16 cellular contexts compared by ENCODE assay signal in genomic region chr13:23470706-23471610, GRCh38. TPM values are rescaled to one million over a fixed set of nuclear protein-coding genes. Genes with fewer than 3 reads are reported as not detected.
DNase-seq lines count a peak whose midpoint lies in the region; ATAC-seq, FAIRE-seq and TF ChIP-seq lines count a peak whose summit lies in the region.
"Had no signal": no experiment of that assay in that cellular context is flagged by ENCODE, and none has a peak within 500 bp of the region (broad histone marks: within the 10 kb centered on the region; RNA-seq: fewer than 3 reads in every experiment).

No MANE protein-coding gene starts in this region.

- peaks cover 4% of the 10 kb centered on the region for H3K9me3 Mint-ChIP-seq in mesothelial cell of epicardium
- H3K9me3 Mint-ChIP-seq: activated B cell treated with CpG ODN at 0.5 μM for 24 hours, natural killer cell had no signal

- H3K4me1 Mint-ChIP-seq in mesothelial cell of epicardium: peaks cover 56% of the 10 kb centered on the region

- H3K4me1 ChIP-seq in body of pancreas (peaks cover 13% of the 10 kb centered on the region), suprapubic skin (peaks cover 26% of the 10 kb centered on the region)

- no peak overlapping the region for H3K4me3 Mint-ChIP-seq in mesothelial cell of epicardium
- H3K4me3 Mint-ChIP-seq: activated B cell treated with CpG ODN at 0.5 μM for 24 hours, natural killer cell had no signal

- peak; percentile 59 for ATAC-seq in body of pancreas
- ATAC-seq: gastrocnemius medialis, natural killer cell had no signal

- 17 to 19% methylated on average over 7 of the region's 7 CpGs for WGBS in body of pancreas, 2 donors
- WGBS in suprapubic skin: 57% methylated on average over 7 of the region's 7 CpGs

- H3K9me3 ChIP-seq in body of pancreas: no peaks in the 10 kb centered on the region
- H3K9me3 ChIP-seq in suprapubic skin: no peaks in the 10 kb centered on the region
- H3K9me3 ChIP-seq: gastrocnemius medialis, tibial artery had no signal

- H3K27ac ChIP-seq in body of pancreas (peak overlapping the region in 2 of 4 donors; percentile 3 to 48), suprapubic skin (no peak overlapping the region)
- H3K27ac ChIP-seq: gastrocnemius medialis, tibial artery had no signal

- H3K4me3 ChIP-seq in body of pancreas (no peak overlapping the region), suprapubic skin (no peak overlapping the region)
- H3K4me3 ChIP-seq: gastrocnemius medialis, lung, tibial artery had no signal

- no peaks in the 10 kb centered on the region for H3K27me3 Mint-ChIP-seq in mesothelial cell of epicardium (ENCODE audit: low read depth)

- peak; percentile 28 for DNase-seq in Ammon's horn (ENCODE audit: low spot score)
- peak; percentile 55 for DNase-seq in M059J (ENCODE audit: low read depth)
- DNase-seq in body of pancreas: no peak
- no peak for DNase-seq in mesothelial cell of epicardium (ENCODE audit: low spot score in 2 of 2, unreplicated experiment in 2 of 2)
- no peak for DNase-seq in RKO (ENCODE audit: low spot score)
- DNase-seq in suprapubic skin (ENCODE audit: low spot score in 2 of 2): no peak
- no peak for DNase-seq in DMS79 treated with DMSO at 0.1 percent for 48 hours (lab: John Stamatoyannopoulos, UW)
- no peak for DNase-seq in GM12891 (ENCODE audit: insufficient read length, low spot score)
- DNase-seq: activated B cell treated with CpG ODN at 0.5 μM for 24 hours; activated naive CD4-positive, alpha-beta T cell; gastrocnemius medialis; H7; natural killer cell; stimulated activated CD4-positive, alpha-beta T cell treated with anti-CD3 and anti-CD28 coated beads, Interleukin-4, amount 100 ng/mL, for 24 hours; tibial artery had no signal

- H3K27me3 ChIP-seq in body of pancreas (no peaks in the 10 kb centered on the region), suprapubic skin (no peaks in the 10 kb centered on the region)
- H3K27me3 ChIP-seq: gastrocnemius medialis, tibial artery had no signal

- TF ChIP-seq EP300 in suprapubic skin (IDR thresholded peaks at IDR 0.05): no peak

- peaks cover 2% of the 10 kb centered on the region for H3K36me3 Mint-ChIP-seq in mesothelial cell of epicardium
- H3K36me3 Mint-ChIP-seq: natural killer cell had no signal

- peak overlapping the region; percentile 73 for H3K27ac Mint-ChIP-seq in mesothelial cell of epicardium
- H3K27ac Mint-ChIP-seq: activated B cell treated with CpG ODN at 0.5 μM for 24 hours, natural killer cell had no signal

- intact Hi-C loops in body of pancreas (cut with DNase I): loop anchor here (10.0 kb wide), 1 partner anchor 404 kb away; no protein-coding TSS in a partner anchor

- TF ChIP-seq POLR2A in body of pancreas (IDR thresholded peaks at IDR 0.05) (no peak), suprapubic skin (IDR thresholded peaks at IDR 0.05) (no peak), GM12891 (IDR thresholded peaks at IDR 0.05; ENCODE audit: low read depth, low read length) (no peak)

- no peaks in the 10 kb centered on the region for H3K36me3 ChIP-seq in body of pancreas (replicated peaks in 1 of 2; ENCODE audit: insufficient read depth in 1 of 2, low read depth in 2 of 2)
- no peaks in the 10 kb centered on the region for H3K36me3 ChIP-seq in suprapubic skin
- H3K36me3 ChIP-seq: gastrocnemius medialis, tibial artery had no signal

- TF ChIP-seq CTCF in body of pancreas (IDR thresholded peaks at IDR 0.05) (no peak), mesothelial cell of epicardium (IDR thresholded peaks at IDR 0.05; ENCODE audit: unreplicated experiment) (no peak), suprapubic skin (IDR thresholded peaks at IDR 0.05) (no peak)

- no peak for FAIRE-seq in GM12891 (lab: Jason Lieb, UNC)

TF ChIP-seq in GM12891, 5 proteins besides CTCF, POLR2A, EP300 and RAD21:
- no peak for TF ChIP-seq TAF1 (IDR thresholded peaks at IDR 0.05; ENCODE audit: low read depth, low read length)
- no peak for TF ChIP-seq POLR2AphosphoS5 (IDR thresholded peaks at IDR 0.05; ENCODE audit: low read depth, low read length)
- no peak for TF ChIP-seq POU2F2 (IDR thresholded peaks at IDR 0.05; ENCODE audit: low read depth, low read length)
- no peak for TF ChIP-seq PAX5 (IDR thresholded peaks at IDR 0.05; ENCODE audit: insufficient read depth, low read length, severe bottlenecking)
- TF ChIP-seq SPI1 (IDR thresholded peaks at IDR 0.05; ENCODE audit: low read depth, low read length): no peak

RNA-seq across cellular contexts. Expression of gene SACS, which starts 37.5 kb away (rescaled TPM):
- 29.0 and 42.8 TPM in 2 replicates for total RNA-seq in M059J (2014; rRNA removed; shearing (Covaris generic))
- total RNA-seq in body of pancreas: 10 to 100 TPM in 1 of 2 donors, 1 to 10 TPM in 1; 8.6 to 10.5 TPM
- 18.7 to 19.2 TPM (median 19.2 TPM) in 3 replicates for total RNA-seq in mesothelial cell of epicardium
- total RNA-seq in suprapubic skin: 10 to 100 TPM in 3 of 4 donors, 1 to 10 TPM in 1; 6.4 to 17.9 (median 13.3) TPM
- polyA plus RNA-seq in GM12891 (2012; ENCODE audit: low read depth, missing spikeins): 9.5 TPM

Comparison
In these comparisons a context has a peak if more than half of its experiments do, and no peak if none do; other contexts are left out.
1. DNase-seq: peak in Ammon's horn (single experiment) and M059J (single experiment); none in body of pancreas (0 of 4), mesothelial cell of epicardium (0 of 2), RKO (single experiment), suprapubic skin (0 of 2), DMS79 treated with DMSO at 0.1 percent for 48 hours (single experiment) and GM12891 (single experiment).